In the genomic region with DNA sequence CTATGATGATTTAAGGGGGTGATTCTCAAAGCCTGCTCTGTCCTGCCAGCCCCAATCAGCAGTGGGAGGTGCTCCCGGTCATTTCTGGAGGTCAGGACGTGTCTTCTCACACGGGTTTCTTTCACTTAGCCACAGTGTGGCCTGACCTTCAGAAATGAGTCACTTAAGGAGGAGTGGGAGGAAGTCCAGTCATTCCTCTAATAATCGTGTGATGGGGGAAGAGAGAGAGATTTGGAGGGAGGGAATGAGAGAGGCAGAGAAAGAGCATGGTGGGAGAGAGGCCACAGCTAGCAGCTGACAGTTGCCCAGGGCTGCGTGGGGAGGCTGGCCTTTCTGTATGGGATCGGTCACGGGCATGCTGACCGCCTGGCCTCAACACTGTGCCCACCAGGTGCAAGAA, we compare ENCODE assay signal across 8 cellular contexts.
DNase-seq lines count a peak whose midpoint lies in the region; ATAC-seq and TF ChIP-seq lines count a peak whose summit lies in the region.
"Not testable (repeated sequence)": the region's sequence is repeated elsewhere in the genome, so short reads cannot be mapped to it uniquely, and the experiment has no call there.

No MANE protein-coding gene starts in this region.

- not testable (repeated sequence) for H3K27ac Mint-ChIP-seq in MCF 10A (ENCODE audit: low read depth, unreplicated experiment)
- H3K27ac Mint-ChIP-seq in nephron: peak overlapping the region; percentile 54 to 76 (median 70)

- not testable (repeated sequence) for H3K9me3 Mint-ChIP-seq in MCF 10A (ENCODE audit: unreplicated experiment); nephron

- not testable (repeated sequence) for TF ChIP-seq CTCF in MCF 10A (IDR thresholded peaks at IDR 0.05; ENCODE audit: unreplicated experiment); foreskin fibroblast (IDR thresholded peaks at IDR 0.05; ENCODE audit: low read depth, low read length); nephron (IDR thresholded peaks at IDR 0.05; ENCODE audit: unreplicated experiment in 3 of 3)

- not testable (repeated sequence) for H3K4me3 ChIP-seq in foreskin fibroblast (ENCODE audit: low read depth in 1 of 2, low read length in 2 of 2)

- ATAC-seq in GM18907 (IDR thresholded peaks at IDR 0.05; ENCODE audit: unreplicated experiment): peak; percentile 40
- ATAC-seq in SK-N-SH treated with all-trans-retinoic acid at 6 μM for 48 hours: peak; percentile 4; the same call in 2 of the 3 replicates

- H3K4me3 Mint-ChIP-seq in MCF 10A (ENCODE audit: unreplicated experiment); nephron: not testable (repeated sequence)

- intact Hi-C loops in MCF 10A (cut with micrococcal nuclease): not testable (repeated sequence)

- CTCF ChIA-PET in MCF 10A (lab: Yijun Ruan, JAX): not testable (repeated sequence)

- not testable (repeated sequence) for BruUV-seq in MCF 10A (replicated peaks; lab: Mats Ljungman, UMichigan)

- peaks cover 14% of the 10 kb centered on the region for H3K4me1 Mint-ChIP-seq in MCF 10A (ENCODE audit: insufficient read depth, unreplicated experiment)
- H3K4me1 Mint-ChIP-seq in nephron: peaks cover 36% of the 10 kb centered on the region

- POLR2A ChIA-PET in MCF 10A (lab: Yijun Ruan, JAX): not testable (repeated sequence)

- not testable (repeated sequence) for H3K27me3 Mint-ChIP-seq in MCF 10A (ENCODE audit: insufficient read depth, unreplicated experiment); nephron (ENCODE audit: low read depth)

- DNase-seq in AG20443 (ENCODE audit: low spot score): peak; percentile 11
- peak; percentile 64 for DNase-seq in HK-2 (ENCODE audit: unreplicated experiment)
- peak; percentile 65 for DNase-seq in MCF 10A (ENCODE audit: unreplicated experiment)
- peak; percentile 90 to 94 for DNase-seq in foreskin fibroblast
- peak; percentile 91 for DNase-seq in stromal cell of bone marrow (ENCODE audit: low read depth)

- not testable (repeated sequence) for H3K36me3 Mint-ChIP-seq in MCF 10A (ENCODE audit: insufficient read depth, unreplicated experiment); nephron (ENCODE audit: low read depth)

TF ChIP-seq in SK-N-SH treated with all-trans-retinoic acid at 6 μM for 48 hours, 23 proteins besides CTCF, POLR2A, EP300 and RAD21:
- peak; percentile 86 for TF ChIP-seq ZFP3 (CRISPR knock-in tag; IDR thresholded peaks at IDR 0.05)
- peak; percentile 58; the same call in 1 of the 2 replicates for TF ChIP-seq ZC3H10 (CRISPR knock-in tag; IDR thresholded peaks at IDR 0.05)
- peak; percentile 91; the same call in 1 of the 2 replicates for TF ChIP-seq CSDC2 (CRISPR knock-in tag; IDR thresholded peaks at IDR 0.05)
- TF ChIP-seq, protein P1, sequence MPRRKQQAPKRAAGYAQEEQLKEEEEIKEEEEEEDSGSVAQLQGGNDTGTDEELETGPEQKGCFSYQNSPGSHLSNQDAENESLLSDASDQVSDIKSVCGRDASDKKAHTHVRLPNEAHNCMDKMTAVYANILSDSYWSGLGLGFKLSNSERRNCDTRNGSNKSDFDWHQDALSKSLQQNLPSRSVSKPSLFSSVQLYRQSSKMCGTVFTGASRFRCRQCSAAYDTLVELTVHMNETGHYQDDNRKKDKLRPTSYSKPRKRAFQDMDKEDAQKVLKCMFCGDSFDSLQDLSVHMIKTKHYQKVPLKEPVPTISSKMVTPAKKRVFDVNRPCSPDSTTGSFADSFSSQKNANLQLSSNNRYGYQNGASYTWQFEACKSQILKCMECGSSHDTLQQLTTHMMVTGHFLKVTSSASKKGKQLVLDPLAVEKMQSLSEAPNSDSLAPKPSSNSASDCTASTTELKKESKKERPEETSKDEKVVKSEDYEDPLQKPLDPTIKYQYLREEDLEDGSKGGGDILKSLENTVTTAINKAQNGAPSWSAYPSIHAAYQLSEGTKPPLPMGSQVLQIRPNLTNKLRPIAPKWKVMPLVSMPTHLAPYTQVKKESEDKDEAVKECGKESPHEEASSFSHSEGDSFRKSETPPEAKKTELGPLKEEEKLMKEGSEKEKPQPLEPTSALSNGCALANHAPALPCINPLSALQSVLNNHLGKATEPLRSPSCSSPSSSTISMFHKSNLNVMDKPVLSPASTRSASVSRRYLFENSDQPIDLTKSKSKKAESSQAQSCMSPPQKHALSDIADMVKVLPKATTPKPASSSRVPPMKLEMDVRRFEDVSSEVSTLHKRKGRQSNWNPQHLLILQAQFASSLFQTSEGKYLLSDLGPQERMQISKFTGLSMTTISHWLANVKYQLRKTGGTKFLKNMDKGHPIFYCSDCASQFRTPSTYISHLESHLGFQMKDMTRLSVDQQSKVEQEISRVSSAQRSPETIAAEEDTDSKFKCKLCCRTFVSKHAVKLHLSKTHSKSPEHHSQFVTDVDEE (CRISPR knock-in tag; IDR thresholded peaks at IDR 0.05): peak; percentile 35; the same call in 1 of the 2 replicates

Comparison
In these comparisons a context has a peak if more than half of its experiments do, and no peak if none do; other contexts are left out.
1. DNase-seq: peak in every context shown above with its lines; median percentile 92 in foreskin fibroblast; 91 in stromal cell of bone marrow; 65 in MCF 10A; 64 in HK-2; 11 in AG20443.